In the genomic region with DNA sequence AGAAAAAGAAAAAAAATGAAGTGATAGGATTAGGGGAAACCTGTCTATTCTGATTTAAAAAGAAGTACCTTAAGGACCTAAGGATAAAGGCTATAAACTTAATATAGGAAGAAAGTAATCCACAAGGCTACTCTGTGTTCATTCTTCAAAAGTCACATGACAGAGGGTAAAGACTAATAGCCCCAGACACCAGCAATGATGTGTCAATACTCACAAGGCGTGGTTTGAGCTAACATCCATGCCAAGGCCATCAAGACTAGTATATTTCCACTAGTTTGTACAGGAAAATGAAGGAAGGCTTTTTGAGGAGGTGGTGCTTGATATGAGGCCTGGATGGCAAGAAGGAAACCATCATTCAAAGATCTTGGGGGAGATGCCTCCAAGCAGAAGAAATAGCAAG, we compare ENCODE assay signal across 1 cellular context.
A peak's percentile ranks its signal among the peaks of the same experiment; 100 is the strongest.
TF ChIP-seq lines count a peak whose summit lies in the region.

No MANE protein-coding gene starts in this region.

TF ChIP-seq in HepG2, 621 proteins besides CTCF, POLR2A, EP300 and RAD21:
- TF ChIP-seq BCL6 (CRISPR knock-in tag; IDR thresholded peaks at IDR 0.05) (no peak), ZFP41 (CRISPR knock-in tag; IDR thresholded peaks at IDR 0.05; ENCODE audit: borderline replicate concordance) (no peak), TBX2 (CRISPR knock-in tag; IDR thresholded peaks at IDR 0.05; ENCODE audit: borderline replicate concordance) (no peak), NCOA2 (CRISPR knock-in tag; IDR thresholded peaks at IDR 0.05) (peak; percentile 36; the same call in 1 of the 2 replicates), HNF4A (CRISPR knock-in tag; IDR thresholded peaks at IDR 0.05) (0 out of 2 replicates have a peak, but pooled peaks have one; percentile 15), MBD4 (IDR thresholded peaks at IDR 0.05; ENCODE audit: borderline replicate concordance, low read length) (no peak), HOXA3 (CRISPR knock-in tag; IDR thresholded peaks at IDR 0.05) (no peak), MXD4 (CRISPR knock-in tag; IDR thresholded peaks at IDR 0.05) (no peak), ZNF781 (CRISPR knock-in tag; IDR thresholded peaks at IDR 0.05; ENCODE audit: borderline replicate concordance, not compliant biosample characterization) (no peak), FOXK1 (CRISPR knock-in tag; IDR thresholded peaks at IDR 0.05; ENCODE audit: borderline replicate concordance, low read depth) (no peak), ZNF792 (CRISPR knock-in tag; IDR thresholded peaks at IDR 0.05) (no peak), ZSCAN30 (CRISPR knock-in tag; IDR thresholded peaks at IDR 0.05) (no peak), RXRB (CRISPR knock-in tag; IDR thresholded peaks at IDR 0.05; ENCODE audit: borderline replicate concordance) (no peak), ATRX (CRISPR knock-in tag; IDR thresholded peaks at IDR 0.05; ENCODE audit: borderline replicate concordance) (no peak), NCOA1 (CRISPR knock-in tag; IDR thresholded peaks at IDR 0.05) (no peak), PITX1 (CRISPR knock-in tag; IDR thresholded peaks at IDR 0.05) (no peak), ZNF17 (CRISPR knock-in tag; IDR thresholded peaks at IDR 0.05) (no peak), ZNF180 (CRISPR knock-in tag; IDR thresholded peaks at IDR 0.05; ENCODE audit: borderline replicate concordance, low read depth) (no peak), TRIM24 (CRISPR knock-in tag; IDR thresholded peaks at IDR 0.05) (no peak), CBFB (CRISPR knock-in tag; IDR thresholded peaks at IDR 0.05) (no peak)
- TF ChIP-seq, protein P1, sequence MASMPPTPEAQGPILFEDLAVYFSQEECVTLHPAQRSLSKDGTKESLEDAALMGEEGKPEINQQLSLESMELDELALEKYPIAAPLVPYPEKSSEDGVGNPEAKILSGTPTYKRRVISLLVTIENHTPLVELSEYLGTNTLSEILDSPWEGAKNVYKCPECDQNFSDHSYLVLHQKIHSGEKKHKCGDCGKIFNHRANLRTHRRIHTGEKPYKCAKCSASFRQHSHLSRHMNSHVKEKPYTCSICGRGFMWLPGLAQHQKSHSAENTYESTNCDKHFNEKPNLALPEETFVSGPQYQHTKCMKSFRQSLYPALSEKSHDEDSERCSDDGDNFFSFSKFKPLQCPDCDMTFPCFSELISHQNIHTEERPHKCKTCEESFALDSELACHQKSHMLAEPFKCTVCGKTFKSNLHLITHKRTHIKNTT (CRISPR knock-in tag; IDR thresholded peaks at IDR 0.05): no peak
- TF ChIP-seq, protein P2, sequence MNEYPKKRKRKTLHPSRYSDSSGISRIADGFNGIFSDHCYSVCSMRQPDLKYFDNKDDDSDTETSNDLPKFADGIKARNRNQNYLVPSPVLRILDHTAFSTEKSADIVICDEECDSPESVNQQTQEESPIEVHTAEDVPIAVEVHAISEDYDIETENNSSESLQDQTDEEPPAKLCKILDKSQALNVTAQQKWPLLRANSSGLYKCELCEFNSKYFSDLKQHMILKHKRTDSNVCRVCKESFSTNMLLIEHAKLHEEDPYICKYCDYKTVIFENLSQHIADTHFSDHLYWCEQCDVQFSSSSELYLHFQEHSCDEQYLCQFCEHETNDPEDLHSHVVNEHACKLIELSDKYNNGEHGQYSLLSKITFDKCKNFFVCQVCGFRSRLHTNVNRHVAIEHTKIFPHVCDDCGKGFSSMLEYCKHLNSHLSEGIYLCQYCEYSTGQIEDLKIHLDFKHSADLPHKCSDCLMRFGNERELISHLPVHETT (CRISPR knock-in tag; conservative IDR thresholded peaks at IDR 0.05): no peak
- TF ChIP-seq, protein P3, sequence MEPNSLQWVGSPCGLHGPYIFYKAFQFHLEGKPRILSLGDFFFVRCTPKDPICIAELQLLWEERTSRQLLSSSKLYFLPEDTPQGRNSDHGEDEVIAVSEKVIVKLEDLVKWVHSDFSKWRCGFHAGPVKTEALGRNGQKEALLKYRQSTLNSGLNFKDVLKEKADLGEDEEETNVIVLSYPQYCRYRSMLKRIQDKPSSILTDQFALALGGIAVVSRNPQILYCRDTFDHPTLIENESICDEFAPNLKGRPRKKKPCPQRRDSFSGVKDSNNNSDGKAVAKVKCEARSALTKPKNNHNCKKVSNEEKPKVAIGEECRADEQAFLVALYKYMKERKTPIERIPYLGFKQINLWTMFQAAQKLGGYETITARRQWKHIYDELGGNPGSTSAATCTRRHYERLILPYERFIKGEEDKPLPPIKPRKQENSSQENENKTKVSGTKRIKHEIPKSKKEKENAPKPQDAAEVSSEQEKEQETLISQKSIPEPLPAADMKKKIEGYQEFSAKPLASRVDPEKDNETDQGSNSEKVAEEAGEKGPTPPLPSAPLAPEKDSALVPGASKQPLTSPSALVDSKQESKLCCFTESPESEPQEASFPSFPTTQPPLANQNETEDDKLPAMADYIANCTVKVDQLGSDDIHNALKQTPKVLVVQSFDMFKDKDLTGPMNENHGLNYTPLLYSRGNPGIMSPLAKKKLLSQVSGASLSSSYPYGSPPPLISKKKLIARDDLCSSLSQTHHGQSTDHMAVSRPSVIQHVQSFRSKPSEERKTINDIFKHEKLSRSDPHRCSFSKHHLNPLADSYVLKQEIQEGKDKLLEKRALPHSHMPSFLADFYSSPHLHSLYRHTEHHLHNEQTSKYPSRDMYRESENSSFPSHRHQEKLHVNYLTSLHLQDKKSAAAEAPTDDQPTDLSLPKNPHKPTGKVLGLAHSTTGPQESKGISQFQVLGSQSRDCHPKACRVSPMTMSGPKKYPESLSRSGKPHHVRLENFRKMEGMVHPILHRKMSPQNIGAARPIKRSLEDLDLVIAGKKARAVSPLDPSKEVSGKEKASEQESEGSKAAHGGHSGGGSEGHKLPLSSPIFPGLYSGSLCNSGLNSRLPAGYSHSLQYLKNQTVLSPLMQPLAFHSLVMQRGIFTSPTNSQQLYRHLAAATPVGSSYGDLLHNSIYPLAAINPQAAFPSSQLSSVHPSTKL (CRISPR knock-in tag; IDR thresholded peaks at IDR 0.05): peak; percentile 40; the same call in 1 of the 2 replicates
- TF ChIP-seq, protein P4, sequence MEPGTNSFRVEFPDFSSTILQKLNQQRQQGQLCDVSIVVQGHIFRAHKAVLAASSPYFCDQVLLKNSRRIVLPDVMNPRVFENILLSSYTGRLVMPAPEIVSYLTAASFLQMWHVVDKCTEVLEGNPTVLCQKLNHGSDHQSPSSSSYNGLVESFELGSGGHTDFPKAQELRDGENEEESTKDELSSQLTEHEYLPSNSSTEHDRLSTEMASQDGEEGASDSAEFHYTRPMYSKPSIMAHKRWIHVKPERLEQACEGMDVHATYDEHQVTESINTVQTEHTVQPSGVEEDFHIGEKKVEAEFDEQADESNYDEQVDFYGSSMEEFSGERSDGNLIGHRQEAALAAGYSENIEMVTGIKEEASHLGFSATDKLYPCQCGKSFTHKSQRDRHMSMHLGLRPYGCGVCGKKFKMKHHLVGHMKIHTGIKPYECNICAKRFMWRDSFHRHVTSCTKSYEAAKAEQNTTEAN (CRISPR knock-in tag; conservative IDR thresholded peaks at IDR 0.05): no peak
- TF ChIP-seq, protein P5, sequence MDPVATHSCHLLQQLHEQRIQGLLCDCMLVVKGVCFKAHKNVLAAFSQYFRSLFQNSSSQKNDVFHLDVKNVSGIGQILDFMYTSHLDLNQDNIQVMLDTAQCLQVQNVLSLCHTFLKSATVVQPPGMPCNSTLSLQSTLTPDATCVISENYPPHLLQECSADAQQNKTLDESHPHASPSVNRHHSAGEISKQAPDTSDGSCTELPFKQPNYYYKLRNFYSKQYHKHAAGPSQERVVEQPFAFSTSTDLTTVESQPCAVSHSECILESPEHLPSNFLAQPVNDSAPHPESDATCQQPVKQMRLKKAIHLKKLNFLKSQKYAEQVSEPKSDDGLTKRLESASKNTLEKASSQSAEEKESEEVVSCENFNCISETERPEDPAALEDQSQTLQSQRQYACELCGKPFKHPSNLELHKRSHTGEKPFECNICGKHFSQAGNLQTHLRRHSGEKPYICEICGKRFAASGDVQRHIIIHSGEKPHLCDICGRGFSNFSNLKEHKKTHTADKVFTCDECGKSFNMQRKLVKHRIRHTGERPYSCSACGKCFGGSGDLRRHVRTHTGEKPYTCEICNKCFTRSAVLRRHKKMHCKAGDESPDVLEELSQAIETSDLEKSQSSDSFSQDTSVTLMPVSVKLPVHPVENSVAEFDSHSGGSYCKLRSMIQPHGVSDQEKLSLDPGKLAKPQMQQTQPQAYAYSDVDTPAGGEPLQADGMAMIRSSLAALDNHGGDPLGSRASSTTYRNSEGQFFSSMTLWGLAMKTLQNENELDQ (CRISPR knock-in tag; IDR thresholded peaks at IDR 0.05; ENCODE audit: borderline replicate concordance): no peak
- TF ChIP-seq, protein P6, sequence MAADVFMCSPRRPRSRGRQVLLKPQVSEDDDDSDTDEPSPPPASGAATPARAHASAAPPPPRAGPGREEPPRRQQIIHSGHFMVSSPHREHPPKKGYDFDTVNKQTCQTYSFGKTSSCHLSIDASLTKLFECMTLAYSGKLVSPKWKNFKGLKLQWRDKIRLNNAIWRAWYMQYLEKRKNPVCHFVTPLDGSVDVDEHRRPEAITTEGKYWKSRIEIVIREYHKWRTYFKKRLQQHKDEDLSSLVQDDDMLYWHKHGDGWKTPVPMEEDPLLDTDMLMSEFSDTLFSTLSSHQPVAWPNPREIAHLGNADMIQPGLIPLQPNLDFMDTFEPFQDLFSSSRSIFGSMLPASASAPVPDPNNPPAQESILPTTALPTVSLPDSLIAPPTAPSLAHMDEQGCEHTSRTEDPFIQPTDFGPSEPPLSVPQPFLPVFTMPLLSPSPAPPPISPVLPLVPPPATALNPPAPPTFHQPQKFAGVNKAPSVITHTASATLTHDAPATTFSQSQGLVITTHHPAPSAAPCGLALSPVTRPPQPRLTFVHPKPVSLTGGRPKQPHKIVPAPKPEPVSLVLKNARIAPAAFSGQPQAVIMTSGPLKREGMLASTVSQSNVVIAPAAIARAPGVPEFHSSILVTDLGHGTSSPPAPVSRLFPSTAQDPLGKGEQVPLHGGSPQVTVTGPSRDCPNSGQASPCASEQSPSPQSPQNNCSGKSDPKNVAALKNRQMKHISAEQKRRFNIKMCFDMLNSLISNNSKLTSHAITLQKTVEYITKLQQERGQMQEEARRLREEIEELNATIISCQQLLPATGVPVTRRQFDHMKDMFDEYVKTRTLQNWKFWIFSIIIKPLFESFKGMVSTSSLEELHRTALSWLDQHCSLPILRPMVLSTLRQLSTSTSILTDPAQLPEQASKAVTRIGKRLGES (CRISPR knock-in tag; IDR thresholded peaks at IDR 0.05; ENCODE audit: borderline replicate concordance): no peak
- TF ChIP-seq, protein P7, sequence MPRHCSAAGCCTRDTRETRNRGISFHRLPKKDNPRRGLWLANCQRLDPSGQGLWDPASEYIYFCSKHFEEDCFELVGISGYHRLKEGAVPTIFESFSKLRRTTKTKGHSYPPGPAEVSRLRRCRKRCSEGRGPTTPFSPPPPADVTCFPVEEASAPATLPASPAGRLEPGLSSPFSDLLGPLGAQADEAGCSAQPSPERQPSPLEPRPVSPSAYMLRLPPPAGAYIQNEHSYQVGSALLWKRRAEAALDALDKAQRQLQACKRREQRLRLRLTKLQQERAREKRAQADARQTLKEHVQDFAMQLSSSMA (CRISPR knock-in tag; IDR thresholded peaks at IDR 0.05): no peak
